ENCODE assay signal across 15 cellular contexts in genomic region chr17:47225911-47226688, GRCh38. TPM values are rescaled to one million over a fixed set of nuclear protein-coding genes. Genes with fewer than 3 reads are reported as not detected.
A peak's percentile ranks its signal among the peaks of the same experiment; 100 is the strongest.
DNase-seq lines count a peak whose midpoint lies in the region; ATAC-seq and TF ChIP-seq lines count a peak whose summit lies in the region.
"Had no signal": no experiment of that assay in that cellular context is flagged by ENCODE, and none has a peak within 500 bp of the region (broad histone marks: within the 10 kb centered on the region; RNA-seq: fewer than 3 reads in every experiment).

No MANE protein-coding gene starts in this region.

- in situ Hi-C loops in mammary epithelial cell (cut with MboI; ENCODE audit: low sequenced_read_pairs in 2 of 2): loop anchor here in 1 of 2 donors (25.0 kb wide), 1 partner anchor 386 kb away; no protein-coding TSS in a partner anchor

- H3K36me3 ChIP-seq in mammary epithelial cell (ENCODE audit: insufficient read depth, low read length) (no peaks in the 10 kb centered on the region), esophagus (ENCODE audit: control insufficient read depth in 2 of 2, insufficient read depth in 2 of 2, low read length in 1 of 2) (no peaks in the 10 kb centered on the region), upper lobe of left lung (no peaks in the 10 kb centered on the region), OCI-LY7 (ENCODE audit: insufficient read depth, low read length) (no peaks in the 10 kb centered on the region; the same call in 1 of the 2 replicates)
- H3K36me3 ChIP-seq: neutrophil had no signal

- TF ChIP-seq CTCF in MCF 10A (IDR thresholded peaks at IDR 0.05; ENCODE audit: unreplicated experiment): no peak
- TF ChIP-seq CTCF in mammary epithelial cell (conservative IDR thresholded peaks at IDR 0.05 in 1 of 2, IDR thresholded peaks at IDR 0.05 in 1 of 2; ENCODE audit: extremely low read depth in 1 of 2, insufficient read depth in 1 of 2, low read depth in 1 of 2, low read length in 2 of 2): no peak
- no peak for TF ChIP-seq CTCF in nephron (IDR thresholded peaks at IDR 0.05; ENCODE audit: unreplicated experiment in 3 of 3)
- TF ChIP-seq CTCF in upper lobe of left lung (IDR thresholded peaks at IDR 0.05): no peak
- no peak for TF ChIP-seq CTCF in OCI-LY7 (conservative IDR thresholded peaks at IDR 0.05; ENCODE audit: low read length)

- WGBS in mammary epithelial cell (ENCODE audit: low coverage, missing lambda C conversion rate): 84% methylated on average over 2 of the region's 2 CpGs
- 91 to 96% methylated on average over 2 of the region's 2 CpGs for WGBS in esophagus, 2 donors
- 96 to 100% methylated on average over 2 of the region's 2 CpGs for WGBS in upper lobe of left lung, 2 donors

- no peak overlapping the region for H3K4me2 ChIP-seq in mammary epithelial cell (ENCODE audit: insufficient read depth, low read depth, low read length)
- no peak overlapping the region for H3K4me2 ChIP-seq in OCI-LY7 (ENCODE audit: low read length)

- H3K27me3 Mint-ChIP-seq in MCF 10A (ENCODE audit: insufficient read depth, unreplicated experiment): no peaks in the 10 kb centered on the region
- peaks cover 11% of the 10 kb centered on the region for H3K27me3 Mint-ChIP-seq in nephron (ENCODE audit: low read depth)
- H3K27me3 Mint-ChIP-seq: activated CD4-positive, alpha-beta memory T cell treated with anti-CD3 and anti-CD28 coated beads for 36 hours had no signal

- H3K4me3 ChIP-seq in mammary epithelial cell (replicated peaks in 1 of 3; ENCODE audit: insufficient read depth in 1 of 3, low read depth in 2 of 3, low read length in 3 of 3) (no peak overlapping the region), esophagus (ENCODE audit: low read depth in 1 of 2, low read length in 2 of 2) (no peak overlapping the region), upper lobe of left lung (no peak overlapping the region), OCI-LY7 (ENCODE audit: low read depth, low read length, poor library complexity, severe bottlenecking) (no peak overlapping the region)

- no peak for ATAC-seq in upper lobe of left lung (ENCODE audit: low FRiP score in 2 of 2)

- H3K4me3 Mint-ChIP-seq in MCF 10A (ENCODE audit: unreplicated experiment): no peak overlapping the region
- H3K4me3 Mint-ChIP-seq in nephron: no peak overlapping the region
- H3K4me3 Mint-ChIP-seq: activated CD4-positive, alpha-beta memory T cell treated with anti-CD3 and anti-CD28 coated beads for 36 hours; stimulated activated naive CD8-positive, alpha-beta T cell treated with anti-CD3 and anti-CD28 coated beads, Interleukin-15, Interleukin-2, amounts not matched to agents 100 ng/mL and 50 ng/mL, for 24 hours had no signal

- H2AFZ ChIP-seq in mammary epithelial cell (ENCODE audit: low read depth, low read length) (no peak overlapping the region), OCI-LY7 (ENCODE audit: low read length) (no peak overlapping the region)

- H3K4me1 ChIP-seq in mammary epithelial cell (ENCODE audit: insufficient read depth, low read length): peaks cover 31% of the 10 kb centered on the region
- H3K4me1 ChIP-seq in esophagus (ENCODE audit: control insufficient read depth in 2 of 2, insufficient read depth in 2 of 2, low read length in 1 of 2): no peaks in the 10 kb centered on the region
- H3K4me1 ChIP-seq in upper lobe of left lung: peaks cover 30 to 45% (median 40%) of the 10 kb centered on the region in 4 donors
- H3K4me1 ChIP-seq in OCI-LY7 (ENCODE audit: insufficient read depth, low read length, poor library complexity, severe bottlenecking): peaks cover 20% of the 10 kb centered on the region

- intact Hi-C loops in MCF 10A (cut with micrococcal nuclease) (no loop called here), mammary epithelial cell (cut with micrococcal nuclease) (loop anchor here (5.0 kb wide), 1 partner anchor 391 kb away; no protein-coding TSS in a partner anchor), OCI-LY7 (cut with micrococcal nuclease; ENCODE audit: unreplicated experiment) (loop anchor here (10.0 kb wide), 1 partner anchor 281 kb away; no protein-coding TSS in a partner anchor)

- H3K4me1 Mint-ChIP-seq in MCF 10A (ENCODE audit: insufficient read depth, unreplicated experiment): peaks cover 39% of the 10 kb centered on the region
- peaks cover 41% of the 10 kb centered on the region for H3K4me1 Mint-ChIP-seq in nephron

- BruUV-seq in MCF 10A (replicated peaks; lab: Mats Ljungman, UMichigan) (no TSS peak), mammary epithelial cell (replicated peaks; lab: Mats Ljungman, UMichigan) (no TSS peak), OCI-LY7 (replicated peaks; lab: Mats Ljungman, UMichigan) (no TSS peak)

- no peak for DNase-seq in MCF 10A (ENCODE audit: unreplicated experiment)
- DNase-seq in mammary epithelial cell: no peak
- DNase-seq in upper lobe of left lung: no peak
- no peak for DNase-seq in AG08396 (ENCODE audit: low spot score)
- no peak for DNase-seq in OCI-LY7 (ENCODE audit: low spot score)
- no peak for DNase-seq in epidermal melanocyte (ENCODE audit: insufficient read length, low spot score)
- DNase-seq: activated CD4-positive, alpha-beta memory T cell treated with anti-CD3 and anti-CD28 coated beads for 36 hours; activated naive CD4-positive, alpha-beta T cell treated with anti-CD3 and anti-CD28 coated beads, Interleukin-2, amount 50 U/mL, for 16 hours; DMS79; stimulated activated CD4-positive, alpha-beta T cell treated with anti-CD3 and anti-CD28 coated beads, Interleukin-4, amount 100 ng/mL, for 24 hours; T-helper 2 cell had no signal

- TF ChIP-seq POLR2A in upper lobe of left lung (IDR thresholded peaks at IDR 0.05): no peak

- no peak for TF ChIP-seq EP300 in upper lobe of left lung (IDR thresholded peaks at IDR 0.05)

- H3K9me3 Mint-ChIP-seq in MCF 10A (ENCODE audit: unreplicated experiment): no peaks in the 10 kb centered on the region
- H3K9me3 Mint-ChIP-seq in nephron: peaks cover 7% of the 10 kb centered on the region

- no peaks in the 10 kb centered on the region for H3K27me3 ChIP-seq in mammary epithelial cell (ENCODE audit: insufficient read depth, low read length)
- H3K27me3 ChIP-seq in esophagus (ENCODE audit: control insufficient read depth in 1 of 2, insufficient read depth in 2 of 2, low read length in 2 of 2): no peaks in the 10 kb centered on the region
- H3K27me3 ChIP-seq in upper lobe of left lung: no peaks in the 10 kb centered on the region

- CTCF ChIA-PET in MCF 10A (lab: Yijun Ruan, JAX): interaction anchor here (0.6 to 2.1 kb wide), 2 partner anchors 89 to 572 kb away, joined by 3 to 9 read pairs; no protein-coding TSS in a partner anchor
- CTCF ChIA-PET in mammary epithelial cell (lab: Charles Lee; ENCODE audit: low non-redundant PET): no interaction called here
- CTCF ChIA-PET in OCI-LY7 (lab: Charles Lee; ENCODE audit: unreplicated experiment): no interaction called here

- no peaks in the 10 kb centered on the region for H3K79me2 ChIP-seq in mammary epithelial cell (ENCODE audit: insufficient read depth, low read length)
- no peaks in the 10 kb centered on the region for H3K79me2 ChIP-seq in OCI-LY7 (ENCODE audit: insufficient read depth, low read depth, low read length)

- no peaks in the 10 kb centered on the region for H4K20me1 ChIP-seq in mammary epithelial cell (ENCODE audit: insufficient read depth, low read length)
- H4K20me1 ChIP-seq in OCI-LY7 (ENCODE audit: insufficient read depth, low read length): no peaks in the 10 kb centered on the region

- POLR2A ChIA-PET in MCF 10A (lab: Yijun Ruan, JAX) (interaction anchor here (0.7 to 1.8 kb wide), 4 partner anchors 12 to 87 kb away, joined by 3 to 5 read pairs (median 4); no protein-coding TSS in a partner anchor), OCI-LY7 (lab: Charles Lee) (no interaction called here)

- H3K9ac ChIP-seq in mammary epithelial cell (ENCODE audit: insufficient read depth, low read length): no peak overlapping the region

- dilution Hi-C loops in mammary epithelial cell (cut with HindIII; ENCODE audit: low sequenced_read_pairs): no loop called here

- no peaks in the 10 kb centered on the region for H3K9me2 ChIP-seq in OCI-LY7 (ENCODE audit: insufficient read depth, low read length)

- H3K27ac Mint-ChIP-seq in MCF 10A (ENCODE audit: low read depth, unreplicated experiment): peak overlapping the region; percentile 90
- peak overlapping the region; percentile 39 to 91 (median 84) for H3K27ac Mint-ChIP-seq in nephron
- H3K27ac Mint-ChIP-seq: activated CD4-positive, alpha-beta memory T cell treated with anti-CD3 and anti-CD28 coated beads for 36 hours; stimulated activated naive CD8-positive, alpha-beta T cell treated with anti-CD3 and anti-CD28 coated beads, Interleukin-15, Interleukin-2, amounts not matched to agents 100 ng/mL and 50 ng/mL, for 24 hours had no signal

- H3K36me3 Mint-ChIP-seq in MCF 10A (ENCODE audit: insufficient read depth, unreplicated experiment): no peaks in the 10 kb centered on the region
- H3K36me3 Mint-ChIP-seq in nephron (ENCODE audit: low read depth): peaks cover 3% of the 10 kb centered on the region
- H3K36me3 Mint-ChIP-seq: activated CD4-positive, alpha-beta memory T cell treated with anti-CD3 and anti-CD28 coated beads for 36 hours had no signal

- H3K9me3 ChIP-seq in mammary epithelial cell (replicated peaks; ENCODE audit: insufficient read depth, low read length) (no peaks in the 10 kb centered on the region), esophagus (ENCODE audit: control insufficient read depth in 2 of 2, insufficient read depth in 1 of 2, low read depth in 1 of 2, low read length in 1 of 2) (no peaks in the 10 kb centered on the region), upper lobe of left lung (no peaks in the 10 kb centered on the region), OCI-LY7 (ENCODE audit: low read length) (peaks cover 8% of the 10 kb centered on the region; the same call in 1 of the 2 replicates)
- H3K9me3 ChIP-seq: neutrophil had no signal

- no peak overlapping the region for H3K27ac ChIP-seq in mammary epithelial cell (ENCODE audit: insufficient read depth, low read depth, low read length)
- H3K27ac ChIP-seq in esophagus (ENCODE audit: low read depth in 2 of 2, low read length in 1 of 2): peak overlapping the region; percentile 23 to 69
- peak overlapping the region; percentile 65 to 89 (median 75) for H3K27ac ChIP-seq in upper lobe of left lung
- H3K27ac ChIP-seq in OCI-LY7 (ENCODE audit: low read depth, low read length, poor library complexity, severe bottlenecking): no peak overlapping the region
- H3K27ac ChIP-seq: neutrophil had no signal

RNA-seq across cellular contexts. Expression of gene MYL4, which starts 17.0 kb away (rescaled TPM):
- total RNA-seq in MCF 10A (2022): not detected in 2 replicates
- not detected for total RNA-seq in mammary epithelial cell
- polyA plus RNA-seq in mammary epithelial cell: not detected
- polyA minus RNA-seq in mammary epithelial cell: not detected
- polyA plus RNA-seq in esophagus: under 1 TPM; 0.12 to 0.18 TPM
- total RNA-seq in upper lobe of left lung: 1 to 10 TPM in 3 of 6 donors, not detected in 3; 1.4 to 3.1 (median 1.6) TPM
- 0.39 and 2.1 TPM in 2 replicates for total RNA-seq in OCI-LY7 (2014; rRNA removed; shearing (Covaris generic))
- 0.67 and 1.3 TPM in 2 replicates for total RNA-seq in OCI-LY7 (2022)
- total RNA-seq: activated CD4-positive, alpha-beta memory T cell treated with anti-CD3 and anti-CD28 coated beads for 36 hours had no signal

RNA-seq across cellular contexts. Expression of gene ITGB3, which starts 27.5 kb away (rescaled TPM):
- 0.98 and 1.1 TPM in 2 replicates for total RNA-seq in MCF 10A (2022)
- total RNA-seq in mammary epithelial cell: 10 to 100 TPM in 1 of 2 donors, 1 to 10 TPM in 1; 1.3 to 28.7 TPM
- 0.20 TPM for polyA plus RNA-seq in mammary epithelial cell
- not detected for polyA minus RNA-seq in mammary epithelial cell
- polyA plus RNA-seq in esophagus: 1 to 10 TPM in 1 of 2 donors, under 1 TPM in 1; 0.71 to 1.0 TPM
- 10 to 100 TPM in 3 of 6 donors, 1 to 10 TPM in 3; 3.4 to 17.8 (median 9.8) TPM for total RNA-seq in upper lobe of left lung
- not detected in 2 replicates for total RNA-seq in OCI-LY7 (2014; rRNA removed; shearing (Covaris generic))
- 0.17 TPM in 1 of 2 replicates, not detected in the other for total RNA-seq in OCI-LY7 (2022)
- total RNA-seq: activated CD4-positive, alpha-beta memory T cell treated with anti-CD3 and anti-CD28 coated beads for 36 hours had no signal

RNA-seq across cellular contexts. Expression of gene CDC27, which starts 37.0 kb away (rescaled TPM):
- total RNA-seq in MCF 10A (2022) (141 and 143 TPM in 2 replicates), mammary epithelial cell (100 to 1,000 TPM in 1 of 2 donors, 10 to 100 TPM in 1; 80.7 to 128 TPM), upper lobe of left lung (10 to 100 TPM; 40.3 to 74.8 (median 55.1) TPM), OCI-LY7 (2022) (164 TPM in 2 replicates)
- polyA plus RNA-seq in mammary epithelial cell (84.5 TPM), esophagus (10 to 100 TPM in 1 of 2 donors, 1 to 10 TPM in 1; 9.0 to 16.7 TPM)
- polyA minus RNA-seq in mammary epithelial cell: 155 TPM
- total RNA-seq in OCI-LY7 (2014; rRNA removed; shearing (Covaris generic)): 74.3 and 83.4 TPM in 2 replicates

Comparison
In these comparisons a context has a peak if more than half of its experiments do, and no peak if none do; other contexts are left out.
1. H3K27ac ChIP-seq: peak in esophagus (2 of 2) and upper lobe of left lung (4 of 4); none in mammary epithelial cell (single experiment) and OCI-LY7 (single experiment).